ENCODE assay signal across 1 cellular context in genomic region chr14:24315807-24316596, GRCh38.
TF ChIP-seq lines count a peak whose summit lies in the region.

No MANE protein-coding gene starts in this region.

TF ChIP-seq in WTC11, 78 proteins besides CTCF, POLR2A, EP300 and RAD21 (continued from another document):
- TF ChIP-seq E2F5 (CRISPR knock-in tag; IDR thresholded peaks at IDR 0.05) (0 out of 2 replicates have a peak, but pooled peaks have one; percentile 39), TEAD1 (CRISPR knock-in tag; IDR thresholded peaks at IDR 0.05) (peak; percentile 95), ZNF219 (CRISPR knock-in tag; IDR thresholded peaks at IDR 0.05; ENCODE audit: borderline replicate concordance) (peak; percentile 68; the same call in 1 of the 2 replicates), EMX1 (CRISPR knock-in tag; IDR thresholded peaks at IDR 0.05) (no peak), JUN (CRISPR knock-in tag; IDR thresholded peaks at IDR 0.05) (peak; percentile 94; the same call in 1 of the 2 replicates), FOXP1 (CRISPR knock-in tag; IDR thresholded peaks at IDR 0.05; ENCODE audit: borderline replicate concordance) (peak; percentile 93), GABPB1 (CRISPR knock-in tag; IDR thresholded peaks at IDR 0.05) (peak; percentile 78), ZNF138 (CRISPR knock-in tag; conservative IDR thresholded peaks at IDR 0.05) (peak; percentile 84; the same call in 1 of the 2 replicates), USF1 (CRISPR knock-in tag; IDR thresholded peaks at IDR 0.05) (peak; percentile 88), CREM (CRISPR knock-in tag; IDR thresholded peaks at IDR 0.05) (0 out of 2 replicates have a peak, but pooled peaks have one; percentile 26)
- TF ChIP-seq, protein P1, sequence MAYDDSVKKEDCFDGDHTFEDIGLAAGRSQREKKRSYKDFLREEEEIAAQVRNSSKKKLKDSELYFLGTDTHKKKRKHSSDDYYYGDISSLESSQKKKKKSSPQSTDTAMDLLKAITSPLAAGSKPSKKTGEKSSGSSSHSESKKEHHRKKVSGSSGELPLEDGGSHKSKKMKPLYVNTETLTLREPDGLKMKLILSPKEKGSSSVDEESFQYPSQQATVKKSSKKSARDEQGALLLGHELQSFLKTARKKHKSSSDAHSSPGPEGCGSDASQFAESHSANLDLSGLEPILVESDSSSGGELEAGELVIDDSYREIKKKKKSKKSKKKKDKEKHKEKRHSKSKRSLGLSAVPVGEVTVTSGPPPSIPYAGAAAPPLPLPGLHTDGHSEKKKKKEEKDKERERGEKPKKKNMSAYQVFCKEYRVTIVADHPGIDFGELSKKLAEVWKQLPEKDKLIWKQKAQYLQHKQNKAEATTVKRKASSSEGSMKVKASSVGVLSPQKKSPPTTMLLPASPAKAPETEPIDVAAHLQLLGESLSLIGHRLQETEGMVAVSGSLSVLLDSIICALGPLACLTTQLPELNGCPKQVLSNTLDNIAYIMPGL (CRISPR knock-in tag; IDR thresholded peaks at IDR 0.05): peak; percentile 65; the same call in 1 of the 2 replicates
- TF ChIP-seq, protein P2, sequence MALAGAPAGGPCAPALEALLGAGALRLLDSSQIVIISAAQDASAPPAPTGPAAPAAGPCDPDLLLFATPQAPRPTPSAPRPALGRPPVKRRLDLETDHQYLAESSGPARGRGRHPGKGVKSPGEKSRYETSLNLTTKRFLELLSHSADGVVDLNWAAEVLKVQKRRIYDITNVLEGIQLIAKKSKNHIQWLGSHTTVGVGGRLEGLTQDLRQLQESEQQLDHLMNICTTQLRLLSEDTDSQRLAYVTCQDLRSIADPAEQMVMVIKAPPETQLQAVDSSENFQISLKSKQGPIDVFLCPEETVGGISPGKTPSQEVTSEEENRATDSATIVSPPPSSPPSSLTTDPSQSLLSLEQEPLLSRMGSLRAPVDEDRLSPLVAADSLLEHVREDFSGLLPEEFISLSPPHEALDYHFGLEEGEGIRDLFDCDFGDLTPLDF (CRISPR knock-in tag; IDR thresholded peaks at IDR 0.05): peak; percentile 72; the same call in 1 of the 2 replicates
